ENCODE assay signal across 19 cellular contexts in genomic region chr5:1951165-1951816, GRCh38.
"Had no signal": no experiment of that assay in that cellular context is flagged by ENCODE, and none has a peak within 500 bp of the region (broad histone marks: within the 10 kb centered on the region; RNA-seq: fewer than 3 reads in every experiment).

No MANE protein-coding gene starts in this region.

- H3K36me3 ChIP-seq: gastrocnemius medialis, heart right ventricle, pancreas, right lobe of liver had no signal

- H3K36me3 Mint-ChIP-seq: activated CD8-positive, alpha-beta memory T cell treated with anti-CD3 and anti-CD28 coated beads, Interleukin-2, amount 10 ng/mL, durations not matched to agents 7 days and 5 days; activated naive CD8-positive, alpha-beta T cell treated with anti-CD3 and anti-CD28 coated beads for 36 hours; brain; type B pancreatic cell had no signal

- H3K27ac ChIP-seq: coronary artery, gastrocnemius medialis, heart right ventricle, pancreas, right lobe of liver had no signal

- H3K4me1 Mint-ChIP-seq: activated CD4-positive, alpha-beta memory T cell treated with anti-CD3 and anti-CD28 coated beads, Interleukin-2, amount 10 ng/mL, durations not matched to agents 7 days and 5 days; activated CD8-positive, alpha-beta memory T cell treated with anti-CD3 and anti-CD28 coated beads, Interleukin-2, amount 10 ng/mL, durations not matched to agents 7 days and 5 days; activated naive CD8-positive, alpha-beta T cell treated with anti-CD3 and anti-CD28 coated beads for 36 hours; stimulated activated naive CD8-positive, alpha-beta T cell treated with anti-CD3 and anti-CD28 coated beads, Interleukin-15, amount 100 ng/mL, for 72 hours had no signal

- H3K27me3 ChIP-seq: gastrocnemius medialis, pancreas, right lobe of liver had no signal

- DNase-seq: activated CD4-positive, alpha-beta memory T cell treated with anti-CD3 and anti-CD28 coated beads, Interleukin-2, amount 10 ng/mL, durations not matched to agents 7 days and 5 days; activated CD4-positive, alpha-beta T cell treated with anti-CD3 and anti-CD28 coated beads for 4 hours; activated CD8-positive, alpha-beta memory T cell treated with anti-CD3 and anti-CD28 coated beads, Interleukin-2, amount 10 ng/mL, durations not matched to agents 7 days and 5 days; activated naive CD8-positive, alpha-beta T cell treated with anti-CD3 and anti-CD28 coated beads for 36 hours; gastrocnemius medialis; heart right ventricle; mesenchymal stem cell; naive thymus-derived CD4-positive, alpha-beta T cell; pancreas; small intestine; stimulated activated CD4-positive, alpha-beta T cell treated with anti-CD3 and anti-CD28 coated beads, Interleukin-15, amount 100 ng/mL, for 24 hours; stimulated activated CD4-positive, alpha-beta T cell treated with anti-CD3 and anti-CD28 coated beads, Interleukin-4, amount 100 ng/mL, for 1 hour; stimulated activated naive CD8-positive, alpha-beta T cell treated with anti-CD3 and anti-CD28 coated beads, Interleukin-15, amount 100 ng/mL, for 72 hours had no signal

- ATAC-seq: activated CD8-positive, alpha-beta memory T cell treated with anti-CD3 and anti-CD28 coated beads, Interleukin-2, amount 10 ng/mL, durations not matched to agents 7 days and 5 days; gastrocnemius medialis; heart right ventricle; naive thymus-derived CD4-positive, alpha-beta T cell; stimulated activated naive CD8-positive, alpha-beta T cell treated with anti-CD3 and anti-CD28 coated beads, Interleukin-15, amount 100 ng/mL, for 72 hours had no signal

- FAIRE-seq: pancreas, small intestine, TTC549 had no signal

- H3K4me1 ChIP-seq: gastrocnemius medialis, pancreas, right lobe of liver had no signal

- H3K4me3 ChIP-seq: coronary artery, gastrocnemius medialis, heart right ventricle, pancreas, right lobe of liver had no signal

- H3K9me3 ChIP-seq: gastrocnemius medialis, heart right ventricle, pancreas, right lobe of liver had no signal

- H3K4me3 Mint-ChIP-seq: activated CD4-positive, alpha-beta memory T cell treated with anti-CD3 and anti-CD28 coated beads, Interleukin-2, amount 10 ng/mL, durations not matched to agents 7 days and 5 days; activated CD8-positive, alpha-beta memory T cell treated with anti-CD3 and anti-CD28 coated beads, Interleukin-2, amount 10 ng/mL, durations not matched to agents 7 days and 5 days; activated naive CD8-positive, alpha-beta T cell treated with anti-CD3 and anti-CD28 coated beads for 36 hours; stimulated activated naive CD8-positive, alpha-beta T cell treated with anti-CD3 and anti-CD28 coated beads, Interleukin-15, amount 100 ng/mL, for 72 hours; T-helper 2 cell treated with Interferon-gamma antibody and Interleukin-4, amounts not matched to agents 5 μg/mL and 100 μg/mL, for 36 hours; type B pancreatic cell had no signal

- H3K9me3 Mint-ChIP-seq: activated CD4-positive, alpha-beta memory T cell treated with anti-CD3 and anti-CD28 coated beads, Interleukin-2, amount 10 ng/mL, durations not matched to agents 7 days and 5 days; activated naive CD8-positive, alpha-beta T cell treated with anti-CD3 and anti-CD28 coated beads for 36 hours; stimulated activated naive CD8-positive, alpha-beta T cell treated with anti-CD3 and anti-CD28 coated beads, Interleukin-15, amount 100 ng/mL, for 72 hours; T-helper 2 cell treated with Interferon-gamma antibody and Interleukin-4, amounts not matched to agents 5 μg/mL and 100 μg/mL, for 36 hours; type B pancreatic cell had no signal

- H3K27ac Mint-ChIP-seq: activated CD4-positive, alpha-beta memory T cell treated with anti-CD3 and anti-CD28 coated beads, Interleukin-2, amount 10 ng/mL, durations not matched to agents 7 days and 5 days; activated CD8-positive, alpha-beta memory T cell treated with anti-CD3 and anti-CD28 coated beads, Interleukin-2, amount 10 ng/mL, durations not matched to agents 7 days and 5 days; activated naive CD8-positive, alpha-beta T cell treated with anti-CD3 and anti-CD28 coated beads for 36 hours; naive thymus-derived CD4-positive, alpha-beta T cell; T-helper 2 cell treated with Interferon-gamma antibody and Interleukin-4, amounts not matched to agents 5 μg/mL and 100 μg/mL, for 36 hours; type B pancreatic cell had no signal
